ENCODE assay signal across 9 cellular contexts in the genomic region with DNA sequence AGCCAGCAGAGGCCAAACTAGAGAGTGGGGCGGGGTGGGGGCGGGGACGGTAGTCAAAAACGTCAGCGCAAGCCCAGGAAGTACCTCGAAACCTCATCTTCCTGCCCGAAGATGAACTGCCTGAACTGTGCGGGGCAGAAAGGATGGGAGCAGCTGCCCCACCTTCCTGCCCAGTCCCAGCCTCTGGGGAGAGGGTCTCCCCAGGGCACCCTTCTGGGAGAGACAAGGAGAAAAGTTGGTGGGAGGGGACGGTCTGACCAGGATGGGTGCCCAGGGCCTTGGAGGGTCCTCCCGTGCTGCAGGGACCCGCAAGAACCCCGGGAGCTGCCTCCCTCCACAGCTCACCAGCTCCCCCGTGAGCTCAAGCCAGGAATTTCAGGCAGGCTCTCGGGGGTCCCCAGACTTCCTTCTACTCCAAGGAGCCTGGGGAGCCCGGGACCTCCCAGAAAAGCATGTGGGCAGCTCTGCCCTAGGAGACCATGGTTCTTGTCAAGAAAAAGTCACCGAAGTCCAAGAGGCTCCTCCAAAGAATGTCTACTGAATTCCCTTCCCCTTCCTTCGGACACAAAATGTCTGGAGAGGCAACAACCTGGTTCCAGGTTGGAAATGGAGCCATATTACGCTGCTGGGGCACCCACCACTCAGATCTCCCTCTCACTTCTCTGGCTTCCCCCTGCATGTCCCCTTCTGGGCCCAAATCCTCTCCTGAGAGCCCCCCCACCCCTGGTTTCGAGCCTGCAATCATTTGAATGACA. TPM values are rescaled to one million over a fixed set of nuclear protein-coding genes. Genes with fewer than 3 reads are reported as not detected.
A peak's percentile ranks its signal among the peaks of the same experiment; 100 is the strongest.
DNase-seq lines count a peak whose midpoint lies in the region; ATAC-seq, FAIRE-seq and TF ChIP-seq lines count a peak whose summit lies in the region.
"Had no signal": no experiment of that assay in that cellular context is flagged by ENCODE, and none has a peak within 500 bp of the region (broad histone marks: within the 10 kb centered on the region; RNA-seq: fewer than 3 reads in every experiment).

No MANE protein-coding gene starts in this region.

- 10% methylated on average over 19 of the region's 19 CpGs for WGBS in GM12878 (ENCODE audit: insufficient coverage, insufficient replicate concordance, low lambda C conversion rate, missing lambda C conversion rate)

- POLR2A ChIA-PET in GM12878 (lab: Charles Lee): interaction anchor here (0.6 to 1.8 kb wide), 7 partner anchors 10 to 440 kb away, joined by 3 to 8 read pairs (median 5); partner anchors contain the start of gene GRK5

- in situ Hi-C loops in GM12878 (cut with MboI): loop anchor here (5.0 kb wide), 1 partner anchor 282 kb away; the partner anchor contains the start of gene GRK5

- peak overlapping the region; percentile 95 for H3K27ac ChIP-seq in DND-41 (ENCODE audit: low read length)
- peak overlapping the region; percentile 78 for H3K27ac ChIP-seq in GM12878 (ENCODE audit: control insufficient read depth, insufficient read depth)
- H3K27ac ChIP-seq in kidney (ENCODE audit: low read depth in 2 of 2, low read length in 2 of 2): no peak overlapping the region

- no peak for TF ChIP-seq EP300 in GM12878 (IDR thresholded peaks at IDR 0.05; ENCODE audit: borderline replicate concordance in 1 of 2, control insufficient read depth in 1 of 2, low read depth in 2 of 2, low read length in 2 of 2)

- no peaks in the 10 kb centered on the region for H3K9me3 Mint-ChIP-seq in T-helper 1 cell treated with Interleukin-12 subunit alpha and Interleukin-12 subunit beta and Interleukin-4 antibody, amounts not matched to agents 30 μg/mL and 1 μg/mL, for 36 hours

- peak; percentile 85 for DNase-seq in DND-41
- DNase-seq in GM12878 (ENCODE audit: low read depth, low spot score): no peak
- DNase-seq in kidney: no peak
- peak; percentile 31 to 61 (median 34) for DNase-seq in stimulated activated CD4-positive, alpha-beta T cell treated with anti-CD3 and anti-CD28 coated beads, TNF-alpha, amount 100 ng/mL, for 24 hours (ENCODE audit: low read depth in 3 of 3)
- no peak for DNase-seq in NCI-H1105 treated with DMSO at 0.1 percent for 48 hours (lab: John Stamatoyannopoulos, UW)

- peak overlapping the region; percentile 94 for H3K27ac Mint-ChIP-seq in T-helper 1 cell treated with Interleukin-12 subunit alpha and Interleukin-12 subunit beta and Interleukin-4 antibody, amounts not matched to agents 30 μg/mL and 1 μg/mL, for 36 hours

- H3K4me1 ChIP-seq in DND-41 (ENCODE audit: insufficient read depth, low read length) (peaks cover 18% of the 10 kb centered on the region), GM12878 (ENCODE audit: control insufficient read depth, insufficient read depth, low read length) (peaks cover 8% of the 10 kb centered on the region), kidney (ENCODE audit: control insufficient read depth in 1 of 2, insufficient read depth in 1 of 2, low read depth in 1 of 2, low read length in 2 of 2) (no peaks in the 10 kb centered on the region)

- FAIRE-seq in GM12878 (lab: Jason Lieb, UNC) (peak; percentile 76), kidney (lab: Jason Lieb, UNC) (no peak)
- FAIRE-seq: islet of Langerhans had no signal

- peak; percentile 65 for TF ChIP-seq POLR2A in GM12878 (IDR thresholded peaks at IDR 0.05; ENCODE audit: low read depth, low read length)

- TF ChIP-seq CTCF in DND-41 (IDR thresholded peaks at IDR 0.05; ENCODE audit: borderline replicate concordance, extremely low read depth, low read length, poor library complexity, severe bottlenecking) (peak; percentile 94), GM12878 (IDR thresholded peaks at IDR 0.05 in 2 of 3, conservative IDR thresholded peaks at IDR 0.05 in 1 of 3; ENCODE audit: control insufficient read depth in 2 of 3, extremely low read depth in 1 of 3, insufficient read depth in 1 of 3, low read depth in 3 of 3, low read length in 3 of 3) (peak; percentile 87 to 97 (median 91)), kidney (IDR thresholded peaks at IDR 0.05; ENCODE audit: borderline replicate concordance, extremely low read depth, insufficient read depth) (peak; percentile 68)

- no TSS peak for BruUV-seq in GM12878 (replicated peaks; lab: Mats Ljungman, UMichigan)

- H3K36me3 ChIP-seq in DND-41 (ENCODE audit: insufficient read depth, low read length): no peaks in the 10 kb centered on the region
- no peaks in the 10 kb centered on the region for H3K36me3 ChIP-seq in GM12878 (ENCODE audit: control insufficient read depth in 2 of 2, insufficient read depth in 2 of 2, low read length in 1 of 2)
- no peaks in the 10 kb centered on the region for H3K36me3 ChIP-seq in kidney (ENCODE audit: control insufficient read depth in 1 of 2, insufficient read depth in 2 of 2, low read length in 2 of 2)

- peak; percentile 93 for ATAC-seq in DND-41 (ENCODE audit: insufficient read depth, low read depth)
- peak; percentile 77 for ATAC-seq in GM19455 (IDR thresholded peaks at IDR 0.05; ENCODE audit: unreplicated experiment)
- peak; percentile 60 for ATAC-seq in HG03565 (IDR thresholded peaks at IDR 0.05; ENCODE audit: unreplicated experiment)
- ATAC-seq in GM12878: peak; percentile 93

- H3K27me3 ChIP-seq in DND-41 (ENCODE audit: insufficient read depth, low read length, poor library complexity) (no peaks in the 10 kb centered on the region), GM12878 (replicated peaks in 1 of 2; ENCODE audit: control insufficient read depth in 2 of 2, insufficient read depth in 2 of 2, low read length in 1 of 2) (no peaks in the 10 kb centered on the region)

- peak overlapping the region; percentile 14 to 68; a peak in 3 of 4 replicates for H3K4me3 ChIP-seq in DND-41 (ENCODE audit: low read depth in 1 of 2, low read length in 2 of 2)
- H3K4me3 ChIP-seq in GM12878: peak overlapping the region; percentile 55; the same call in 1 of the 2 replicates
- H3K4me3 ChIP-seq in kidney (ENCODE audit: low read length in 2 of 2): no peak overlapping the region

- SMC1A ChIA-PET in GM12878 (lab: Charles Lee; ENCODE audit: uncharacterized antibody, unreplicated experiment): interaction anchor here (0.5 to 2.6 kb wide), 19 partner anchors 11 to 350 kb away, joined by 3 to 19 read pairs (median 5); partner anchors contain the start of genes GRK5 and RGS10

- H3K27me3 Mint-ChIP-seq in T-helper 1 cell treated with Interleukin-12 subunit alpha and Interleukin-12 subunit beta and Interleukin-4 antibody, amounts not matched to agents 30 μg/mL and 1 μg/mL, for 36 hours (ENCODE audit: low read depth): no peaks in the 10 kb centered on the region

- no peaks in the 10 kb centered on the region for H4K20me1 ChIP-seq in DND-41 (ENCODE audit: insufficient read depth, low read length)
- no peaks in the 10 kb centered on the region for H4K20me1 ChIP-seq in GM12878 (ENCODE audit: control insufficient read depth, insufficient read depth)

- RAD21 ChIA-PET in GM12878 (lab: Charles Lee; ENCODE audit: unreplicated experiment): interaction anchor here (0.6 to 1.6 kb wide), 22 partner anchors 9 to 350 kb away, joined by 3 to 25 read pairs (median 4); partner anchors contain the start of genes GRK5, RGS10 and TIAL1

- H3K4me3 Mint-ChIP-seq in T-helper 1 cell treated with Interleukin-12 subunit alpha and Interleukin-12 subunit beta and Interleukin-4 antibody, amounts not matched to agents 30 μg/mL and 1 μg/mL, for 36 hours: peak overlapping the region; percentile 81

- H3K4me2 ChIP-seq in DND-41 (ENCODE audit: insufficient read depth, low read length): peak overlapping the region; percentile 87
- H3K4me2 ChIP-seq in GM12878 (ENCODE audit: control insufficient read depth, insufficient read depth): peak overlapping the region; percentile 98

- TF ChIP-seq RAD21 in GM12878 (IDR thresholded peaks at IDR 0.05; ENCODE audit: insufficient read depth, low read depth, low read length): peak; percentile 89

- H3K9ac ChIP-seq in DND-41 (ENCODE audit: low read depth, low read length): peak overlapping the region; percentile 61
- peak overlapping the region; percentile 66 for H3K9ac ChIP-seq in GM12878 (ENCODE audit: control insufficient read depth, insufficient read depth, low read length)
- no peak overlapping the region for H3K9ac ChIP-seq in kidney (ENCODE audit: low read length in 2 of 2)

- peaks cover 43% of the 10 kb centered on the region for H3K4me1 Mint-ChIP-seq in T-helper 1 cell treated with Interleukin-12 subunit alpha and Interleukin-12 subunit beta and Interleukin-4 antibody, amounts not matched to agents 30 μg/mL and 1 μg/mL, for 36 hours (ENCODE audit: low read depth)

- H3K9me3 ChIP-seq in DND-41 (ENCODE audit: insufficient read depth, low read length, severe bottlenecking): no peaks in the 10 kb centered on the region
- H3K9me3 ChIP-seq in GM12878 (replicated peaks; ENCODE audit: control insufficient read depth, insufficient read depth, low read length): no peaks in the 10 kb centered on the region
- no peaks in the 10 kb centered on the region for H3K9me3 ChIP-seq in kidney (ENCODE audit: control insufficient read depth in 1 of 2, low read length in 2 of 2)

- peaks cover 4% of the 10 kb centered on the region for H3K36me3 Mint-ChIP-seq in T-helper 1 cell treated with Interleukin-12 subunit alpha and Interleukin-12 subunit beta and Interleukin-4 antibody, amounts not matched to agents 30 μg/mL and 1 μg/mL, for 36 hours (ENCODE audit: low read depth)

- H2AFZ ChIP-seq in DND-41 (ENCODE audit: low read depth, low read length) (peak overlapping the region; percentile 93), GM12878 (ENCODE audit: control insufficient read depth, low read depth, low read length) (peak overlapping the region; percentile 95)

- intact Hi-C loops in GM12878 (cut with micrococcal nuclease; ENCODE audit: unreplicated experiment): loop anchor here (1.0 to 2.0 kb wide), 3 partner anchors 44 to 281 kb away; no protein-coding TSS in a partner anchor
- intact Hi-C loops in kidney (cut with DNase I): no loop called here

- CTCF ChIA-PET in GM12878 (lab: Yijun Ruan, JAX): interaction anchor here (0.5 to 3.2 kb wide), 43 partner anchors 9 to 519 kb away, joined by 3 to 31 read pairs (median 4); partner anchors contain the start of genes GRK5, RGS10 and SFXN4

- no peaks in the 10 kb centered on the region for H3K79me2 ChIP-seq in DND-41 (ENCODE audit: insufficient read depth, low read length)
- no peaks in the 10 kb centered on the region for H3K79me2 ChIP-seq in GM12878 (ENCODE audit: control insufficient read depth, insufficient read depth, low read length)

RNA-seq across cellular contexts. Expression of gene RGS10, which starts 52.8 kb away (rescaled TPM):
- 17.2 and 20.2 TPM in 2 replicates for total RNA-seq in GM12878 (2013; cell fraction: nucleolus; rRNA removed)
- total RNA-seq in GM12878 (2014; rRNA removed): 97.4 and 102 TPM in 2 replicates
- 124 and 131 TPM in 2 replicates for total RNA-seq in GM12878 (2014; rRNA removed; fragmentation: Illumina TruSeq; extraction: Trizol)
- total RNA-seq in GM12878 (2021): 114 and 128 TPM in 2 replicates
- 113 TPM for polyA plus RNA-seq in GM12878 (2011; ENCODE audit: low read depth)
- polyA plus RNA-seq in GM12878 (2011; rRNA removed): 186 and 284 TPM in 2 replicates
- 71.0 and 87.2 TPM in 2 replicates for polyA plus RNA-seq in GM12878 (2011; cell fraction: cytosol; rRNA removed)
- polyA plus RNA-seq in GM12878 (2011; cell fraction: nucleus; rRNA removed): 39.4 and 46.2 TPM in 2 replicates
- 162 and 180 TPM in 2 replicates for polyA plus RNA-seq in GM12878 (2012)
- polyA plus RNA-seq in GM12878 (2014; fragmentation: Illumina TruSeq; extraction: Trizol): 193 and 226 TPM in 2 replicates
- polyA plus RNA-seq in GM12878 (2014; fragmentation: Nextera tagmentation; extraction: Ambion mirVana): 100 to 1,000 TPM in 1 of 2 experiments, 10 to 100 TPM in 1; 72.8 to 134 TPM
- polyA plus RNA-seq in GM12878 (2014; rRNA removed): 134 and 157 TPM in 2 replicates
- polyA plus RNA-seq in GM12878 (2016; fragmentation: Nextera tagmentation; extraction: Ambion mirVana): 100 to 1,000 TPM; 116 to 123 TPM
- 38.0 and 39.4 TPM in 2 replicates for polyA minus RNA-seq in GM12878 (2011; rRNA and poly(A)+ RNA removed)
- 34.1 and 34.9 TPM in 2 replicates for polyA minus RNA-seq in GM12878 (2011; cell fraction: cytosol; rRNA and poly(A)+ RNA removed)
- 8.6 and 10.7 TPM in 2 replicates for polyA minus RNA-seq in GM12878 (2011; cell fraction: nucleus; rRNA and poly(A)+ RNA removed)
- 19.9 TPM for total RNA-seq in kidney
- 25.4 TPM for polyA plus RNA-seq in kidney (ENCODE audit: insufficient read depth, low read depth, low replicate concordance)

Comparison
In these comparisons a context has a peak if more than half of its experiments do, and no peak if none do; other contexts are left out.
1. DNase-seq: peak in DND-41 (single experiment) and stimulated activated CD4-positive, alpha-beta T cell treated with anti-CD3 and anti-CD28 coated beads, TNF-alpha, amount 100 ng/mL, for 24 hours (3 of 3); none in GM12878 (single experiment), kidney (single experiment) and NCI-H1105 treated with DMSO at 0.1 percent for 48 hours (single experiment).
2. H3K27ac ChIP-seq: peak in DND-41 (single experiment) and GM12878 (single experiment); none in kidney (0 of 2).
3. H3K4me3 ChIP-seq: peak in DND-41 (2 of 2) and GM12878 (single experiment); none in kidney (0 of 2).
4. H3K9ac ChIP-seq: peak in DND-41 (single experiment) and GM12878 (single experiment); none in kidney (0 of 2).
5. Peak in every context shown above with its lines, with median percentiles within 50 percentile points of each other: ATAC-seq and CTCF ChIP-seq.